Comparison of ENCODE assay signal across 11 cellular contexts in the genomic region with DNA sequence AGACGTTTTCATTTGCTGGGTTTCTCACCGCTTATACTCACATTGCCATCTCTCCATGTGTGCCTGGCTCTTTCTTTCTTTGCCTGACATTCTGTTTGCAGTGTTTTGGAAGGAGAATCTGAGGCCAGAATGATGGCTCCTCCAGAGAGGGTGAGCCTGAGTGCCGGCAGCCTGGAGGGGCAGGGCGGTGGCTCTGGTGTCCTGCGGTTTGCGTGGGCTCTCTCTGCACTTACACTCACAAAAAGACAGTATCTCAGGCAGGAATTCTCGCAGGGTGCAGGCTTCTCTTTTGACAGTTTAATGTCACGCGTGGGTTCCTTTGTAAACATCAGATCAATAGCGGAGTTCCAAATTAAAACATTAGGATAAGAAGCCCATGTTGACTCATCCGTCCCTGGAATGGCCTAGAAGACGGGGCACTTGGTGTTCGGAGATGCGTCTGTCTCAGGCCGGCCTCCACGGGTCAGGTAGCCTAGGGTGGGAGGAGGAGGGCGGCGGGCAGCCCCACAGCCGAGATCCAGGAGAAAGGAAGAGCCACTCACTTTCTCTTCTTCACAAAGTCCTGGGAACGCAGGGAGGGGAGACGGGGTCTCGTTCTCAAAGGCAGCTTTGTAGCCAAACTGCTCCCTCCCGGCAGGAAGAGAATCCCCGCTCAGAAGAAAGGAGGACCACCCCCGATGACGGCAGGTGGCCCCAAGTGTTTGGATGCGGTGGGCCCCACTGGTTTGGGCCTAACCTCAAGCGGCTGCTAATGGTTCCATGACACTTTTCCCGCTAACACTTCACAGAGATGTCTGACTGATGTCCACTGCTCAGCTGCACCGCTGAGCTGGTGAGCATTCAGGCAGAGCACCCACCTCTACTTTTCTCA. TPM values are rescaled to one million over a fixed set of nuclear protein-coding genes. Genes with fewer than 3 reads are reported as not detected.
DNase-seq lines count a peak whose midpoint lies in the region; ATAC-seq and TF ChIP-seq lines count a peak whose summit lies in the region.
"Not testable (repeated sequence)": the region's sequence is repeated elsewhere in the genome, so short reads cannot be mapped to it uniquely, and the experiment has no call there.
"Had no signal": no experiment of that assay in that cellular context is flagged by ENCODE, and none has a peak within 500 bp of the region (broad histone marks: within the 10 kb centered on the region; RNA-seq: fewer than 3 reads in every experiment).

No MANE protein-coding gene starts in this region.

- TF ChIP-seq POLR2A in IMR-90 (IDR thresholded peaks at IDR 0.05; ENCODE audit: low read depth, low read length) = not testable (repeated sequence)

- H3K27ac Mint-ChIP-seq in activated CD4-positive, alpha-beta T cell treated with anti-CD3 and anti-CD28 coated beads for 36 hours; activated T-cell treated with anti-CD3 and anti-CD28 coated beads, Interleukin-2, amount 50 U/mL, for 72 hours: not testable (repeated sequence)
- H3K27ac Mint-ChIP-seq in nephron progenitor cell = peak overlapping the region; percentile 10
- peak overlapping the region; percentile 81 for H3K27ac Mint-ChIP-seq in stimulated activated effector memory CD8-positive, alpha-beta T cell treated with anti-CD3 and anti-CD28 coated beads, Interleukin-12 subunit alpha, Interleukin-12 subunit beta, amount 100 ng/mL, for 72 hours

- not testable (repeated sequence) for H4K8ac ChIP-seq in IMR-90 (ENCODE audit: low read depth in 2 of 2, low read length in 2 of 2)

- 0 out of 2 replicates have a peak, but pooled peaks have one; percentile 12 for ATAC-seq in IMR-90 (ENCODE audit: low read depth)
- ATAC-seq in activated CD4-positive, alpha-beta T cell treated with anti-CD3 and anti-CD28 coated beads for 36 hours; activated T-cell treated with anti-CD3 and anti-CD28 coated beads, Interleukin-2, amount 50 U/mL, for 72 hours (replicated peaks in 1 of 2); stimulated activated effector memory CD8-positive, alpha-beta T cell treated with anti-CD3 and anti-CD28 coated beads, Interleukin-12 subunit alpha, Interleukin-12 subunit beta, amount 100 ng/mL, for 72 hours: not testable (repeated sequence)

- H2BK20ac ChIP-seq in IMR-90 (ENCODE audit: low read depth, low read length) = not testable (repeated sequence)

- H3K36me3 ChIP-seq in BLaER1 treated with 17β-estradiol and CSF1 and Interleukin-3, amounts not matched to agents 10 nM and 100 nM; IMR-90 (ENCODE audit: control insufficient read depth, insufficient read depth, low read length); right atrium auricular region: not testable (repeated sequence)

- peaks cover 0 to 38% (median 0%) of the 10 kb centered on the region in 11 experiments; a peak in 9 of 22 replicates for H3K27me3 ChIP-seq in BLaER1 treated with 17β-estradiol and CSF1 and Interleukin-3, amounts not matched to agents 10 nM and 100 nM
- peaks cover 20% of the 10 kb centered on the region for H3K27me3 ChIP-seq in IMR-90 (ENCODE audit: control insufficient read depth, insufficient read depth, low read length)
- not testable (repeated sequence) for H3K27me3 ChIP-seq in right atrium auricular region

- not testable (repeated sequence) for H4K5ac ChIP-seq in IMR-90 (ENCODE audit: low read depth, low read length)

- H3K4me3 Mint-ChIP-seq in activated CD4-positive, alpha-beta T cell treated with anti-CD3 and anti-CD28 coated beads for 36 hours = peak overlapping the region; percentile 13
- peak overlapping the region; percentile 41 to 79 for H3K4me3 Mint-ChIP-seq in activated T-cell treated with anti-CD3 and anti-CD28 coated beads, Interleukin-2, amount 50 U/mL, for 72 hours
- H3K4me3 Mint-ChIP-seq in nephron progenitor cell = peak overlapping the region; percentile 24
- H3K4me3 Mint-ChIP-seq in stimulated activated effector memory CD8-positive, alpha-beta T cell treated with anti-CD3 and anti-CD28 coated beads, Interleukin-12 subunit alpha, Interleukin-12 subunit beta, amount 100 ng/mL, for 72 hours = peak overlapping the region; percentile 60

- H3K23ac ChIP-seq in IMR-90 (ENCODE audit: low read depth, low read length) = not testable (repeated sequence)

- dilution Hi-C loops in IMR-90 (cut with HindIII; ENCODE audit: low sequenced_read_pairs, unreplicated experiment) = not testable (repeated sequence)

- H2AK9ac ChIP-seq in IMR-90 (replicated peaks; ENCODE audit: low read depth, low read length, poor library complexity) = not testable (repeated sequence)

- not testable (repeated sequence) for TF ChIP-seq RAD21 in IMR-90 (IDR thresholded peaks at IDR 0.05; ENCODE audit: low read length)

- not testable (repeated sequence) for H3K14ac ChIP-seq in IMR-90 (replicated peaks; ENCODE audit: low read depth, low read length)

- not testable (repeated sequence) for H3K56ac ChIP-seq in IMR-90 (ENCODE audit: extremely low read depth, insufficient read depth, low read length)

- POLR2A ChIA-PET in IMR-90 (lab: Charles Lee; ENCODE audit: unreplicated experiment); activated CD4-positive, alpha-beta T cell treated with anti-CD3 and anti-CD28 coated beads for 36 hours (lab: Charles Lee): not testable (repeated sequence)

- H3K79me1 ChIP-seq in IMR-90 (ENCODE audit: low read depth in 1 of 2, low read length in 2 of 2) = not testable (repeated sequence)

- H3K36me3 Mint-ChIP-seq in activated CD4-positive, alpha-beta T cell treated with anti-CD3 and anti-CD28 coated beads for 36 hours (ENCODE audit: low read depth); activated T-cell treated with anti-CD3 and anti-CD28 coated beads, Interleukin-2, amount 50 U/mL, for 72 hours (ENCODE audit: insufficient read depth in 2 of 2); nephron progenitor cell (ENCODE audit: low read depth): not testable (repeated sequence)
- peaks cover 24% of the 10 kb centered on the region for H3K36me3 Mint-ChIP-seq in stimulated activated effector memory CD8-positive, alpha-beta T cell treated with anti-CD3 and anti-CD28 coated beads, Interleukin-12 subunit alpha, Interleukin-12 subunit beta, amount 100 ng/mL, for 72 hours

- not testable (repeated sequence) for H2AK5ac ChIP-seq in IMR-90 (ENCODE audit: low read depth, low read length)

- intact Hi-C loops in IMR-90 (cut with micrococcal nuclease) = not testable (repeated sequence)
- intact Hi-C loops in activated CD4-positive, alpha-beta T cell treated with anti-CD3 and anti-CD28 coated beads for 36 hours (cut with DNase I, micrococcal nuclease) = loop anchor here in 1 of 2 experiments (10.0 kb wide), 1 partner anchor 227 kb away; no protein-coding TSS in a partner anchor

- not testable (repeated sequence) for H3K9me3 ChIP-seq in BLaER1 treated with 17β-estradiol and CSF1 and Interleukin-3, amounts not matched to agents 10 nM and 100 nM (replicated peaks in 1 of 11); IMR-90 (ENCODE audit: control insufficient read depth, insufficient read depth, low read length); right atrium auricular region

- H3K4ac ChIP-seq in IMR-90 (ENCODE audit: low read depth, low read length) = not testable (repeated sequence)

- not testable (repeated sequence) for H3K18ac ChIP-seq in IMR-90 (ENCODE audit: low read depth, low read length)

- not testable (repeated sequence) for H3K4me3 ChIP-seq in BLaER1 treated with 17β-estradiol and CSF1 and Interleukin-3, amounts not matched to agents 10 nM and 100 nM; IMR-90 (ENCODE audit: insufficient read depth, low read depth, low read length); coronary artery; right atrium auricular region

- H3K9ac ChIP-seq in BLaER1 treated with 17β-estradiol and CSF1 and Interleukin-3, amounts not matched to agents 10 nM and 100 nM; IMR-90 (ENCODE audit: low read depth, low read length): not testable (repeated sequence)

- H4K91ac ChIP-seq in IMR-90 (ENCODE audit: insufficient read depth, low read depth, low read length) = not testable (repeated sequence)

- H2BK5ac ChIP-seq in IMR-90 (ENCODE audit: low read depth, low read length, poor library complexity, severe bottlenecking) = not testable (repeated sequence)

- H3K9me3 Mint-ChIP-seq in activated CD4-positive, alpha-beta T cell treated with anti-CD3 and anti-CD28 coated beads for 36 hours (ENCODE audit: low read depth); activated T-cell treated with anti-CD3 and anti-CD28 coated beads, Interleukin-2, amount 50 U/mL, for 72 hours; nephron progenitor cell; stimulated activated effector memory CD8-positive, alpha-beta T cell treated with anti-CD3 and anti-CD28 coated beads, Interleukin-12 subunit alpha, Interleukin-12 subunit beta, amount 100 ng/mL, for 72 hours: not testable (repeated sequence)

- not testable (repeated sequence) for TF ChIP-seq CTCF in IMR-90 (conservative IDR thresholded peaks at IDR 0.05; ENCODE audit: low read depth, low read length); coronary artery (IDR thresholded peaks at IDR 0.05); right atrium auricular region (IDR thresholded peaks at IDR 0.05); nephron progenitor cell (IDR thresholded peaks at IDR 0.05)

- CTCF ChIA-PET in IMR-90 (lab: Yijun Ruan, JAX); activated CD4-positive, alpha-beta T cell treated with anti-CD3 and anti-CD28 coated beads for 36 hours (lab: Charles Lee): not testable (repeated sequence)

- H3K4me1 Mint-ChIP-seq in activated CD4-positive, alpha-beta T cell treated with anti-CD3 and anti-CD28 coated beads for 36 hours = peaks cover 12% of the 10 kb centered on the region
- peaks cover 16% of the 10 kb centered on the region for H3K4me1 Mint-ChIP-seq in activated T-cell treated with anti-CD3 and anti-CD28 coated beads, Interleukin-2, amount 50 U/mL, for 72 hours (ENCODE audit: low read depth)
- peaks cover 28% of the 10 kb centered on the region for H3K4me1 Mint-ChIP-seq in nephron progenitor cell
- H3K4me1 Mint-ChIP-seq in stimulated activated effector memory CD8-positive, alpha-beta T cell treated with anti-CD3 and anti-CD28 coated beads, Interleukin-12 subunit alpha, Interleukin-12 subunit beta, amount 100 ng/mL, for 72 hours = peaks cover 34% of the 10 kb centered on the region

- H4K20me1 ChIP-seq in BLaER1 treated with 17β-estradiol and CSF1 and Interleukin-3, amounts not matched to agents 10 nM and 100 nM; IMR-90 (ENCODE audit: insufficient read depth, low read length): not testable (repeated sequence)

- not testable (repeated sequence) for H3K9me1 ChIP-seq in IMR-90 (ENCODE audit: insufficient read depth, low read length)

- not testable (repeated sequence) for H2BK15ac ChIP-seq in IMR-90 (ENCODE audit: low read depth, low read length)

- peaks cover 0 to 47% (median 29%) of the 10 kb centered on the region in 10 experiments; a peak in 13 of 20 replicates for H3K4me1 ChIP-seq in BLaER1 treated with 17β-estradiol and CSF1 and Interleukin-3, amounts not matched to agents 10 nM and 100 nM
- H3K4me1 ChIP-seq in IMR-90 (ENCODE audit: control insufficient read depth, insufficient read depth, low read length); right atrium auricular region: not testable (repeated sequence)

- in situ Hi-C loops in IMR-90 (cut with MboI; ENCODE audit: low sequenced_read_pairs) = not testable (repeated sequence)

- H2BK120ac ChIP-seq in IMR-90 (ENCODE audit: low read depth, low read length) = not testable (repeated sequence)

- DNase-seq in IMR-90; activated CD4-positive, alpha-beta T cell treated with anti-CD3 and anti-CD28 coated beads for 36 hours; activated T-cell treated with anti-CD3 and anti-CD28 coated beads, Interleukin-2, amount 50 U/mL, for 72 hours; nephron progenitor cell; stimulated activated effector memory CD8-positive, alpha-beta T cell treated with anti-CD3 and anti-CD28 coated beads, Interleukin-12 subunit alpha, Interleukin-12 subunit beta, amount 100 ng/mL, for 72 hours (ENCODE audit: low spot score in 2 of 2): not testable (repeated sequence)
- DNase-seq in coronary artery (ENCODE audit: low spot score) = peak; percentile 65
- peak; percentile 30 for DNase-seq in right atrium auricular region (ENCODE audit: low spot score)

- H3K27ac ChIP-seq in BLaER1 treated with 17β-estradiol and CSF1 and Interleukin-3, amounts not matched to agents 10 nM and 100 nM; IMR-90 (ENCODE audit: insufficient read depth, low read length); coronary artery; right atrium auricular region: not testable (repeated sequence)

- WGBS in IMR-90 (ENCODE audit: extremely low coverage in 2 of 2, insufficient read length in 1 of 2), 2 experiments = 56% methylated on average over 6 of the region's 30 CpGs; no CpG with 5 or more reads in 1 of the 2 experiments

- BruUV-seq in IMR-90 (replicated peaks; lab: Mats Ljungman, UMichigan) = not testable (repeated sequence)

- H3K4me2 ChIP-seq in BLaER1 treated with 17β-estradiol and CSF1 and Interleukin-3, amounts not matched to agents 10 nM and 100 nM = peak overlapping the region in 7 of 11 experiments; percentile 30 to 70 (median 46); a peak in 12 of 22 replicates
- not testable (repeated sequence) for H3K4me2 ChIP-seq in IMR-90 (ENCODE audit: low read depth, low read length)

- H3K27me3 Mint-ChIP-seq in activated CD4-positive, alpha-beta T cell treated with anti-CD3 and anti-CD28 coated beads for 36 hours; activated T-cell treated with anti-CD3 and anti-CD28 coated beads, Interleukin-2, amount 50 U/mL, for 72 hours (ENCODE audit: low read depth): not testable (repeated sequence)
- peaks cover 29% of the 10 kb centered on the region for H3K27me3 Mint-ChIP-seq in nephron progenitor cell (ENCODE audit: low read depth, poor library complexity)

- H2AFZ ChIP-seq in IMR-90 (replicated peaks; ENCODE audit: low read length, poor library complexity) = not testable (repeated sequence)

RNA-seq across cellular contexts. Expression of a gene that starts 44.0 kb away (rescaled TPM):
- total RNA-seq in IMR-90 (2012; rRNA removed) (not detected in 2 replicates), right atrium auricular region (10 to 100 TPM; 79.6 to 93.2 TPM)
- polyA plus RNA-seq in IMR-90 (2012; rRNA removed) = 0.16 and 0.36 TPM in 2 replicates
- polyA plus RNA-seq in IMR-90 (2012; cell fraction: cytosol; rRNA removed) = 0.08 and 0.49 TPM in 2 replicates
- polyA plus RNA-seq in IMR-90 (2012; cell fraction: nucleus; rRNA removed; ENCODE audit: low replicate concordance) = 0.15 TPM in 1 of 2 replicates, not detected in the other
- not detected for total RNA-seq in activated CD4-positive, alpha-beta T cell treated with anti-CD3 and anti-CD28 coated beads for 36 hours
- total RNA-seq in activated T-cell treated with anti-CD3 and anti-CD28 coated beads, Interleukin-2, amount 50 U/mL, for 72 hours = 1 to 10 TPM; 2.4 to 4.3 TPM
- total RNA-seq: Calu3, Daoy had no signal
- polyA plus RNA-seq: CD8-positive, alpha-beta memory T cell had no signal

Comparison
In these comparisons a context has a peak if more than half of its experiments do, and no peak if none do; other contexts are left out.
1. RNA of a gene that starts 44.0 kb away (total RNA-seq): 79.6 to 93.2 TPM in right atrium auricular region; 2.4 to 4.3 TPM in activated T-cell treated with anti-CD3 and anti-CD28 coated beads, Interleukin-2, amount 50 U/mL, for 72 hours, not detected in activated CD4-positive, alpha-beta T cell treated with anti-CD3 and anti-CD28 coated beads for 36 hours and not detected in IMR-90; every median in the first group is over 10 times any median in the second.
2. Peak in every context shown above with its lines, with median percentiles within 50 percentile points of each other: H3K4me3 Mint-ChIP-seq.